Comparison of ENCODE assay signal across 15 cellular contexts in genomic region chr5:161311965-161312364, GRCh38.
DNase-seq lines count a peak whose midpoint lies in the region; ATAC-seq and TF ChIP-seq lines count a peak whose summit lies in the region.
"Had no signal": no experiment of that assay in that cellular context is flagged by ENCODE, and none has a peak within 500 bp of the region (broad histone marks: within the 10 kb centered on the region; RNA-seq: fewer than 3 reads in every experiment).

No MANE protein-coding gene starts in this region.

- H3K27me3 ChIP-seq in GM23248 (replicated peaks; ENCODE audit: insufficient read depth) (no peaks in the 10 kb centered on the region), psoas muscle (ENCODE audit: insufficient read depth in 3 of 3, low read length in 2 of 3) (no peaks in the 10 kb centered on the region)
- H3K27me3 ChIP-seq: pancreas had no signal

- H3K4me1 ChIP-seq in GM23248 (ENCODE audit: insufficient read depth) = no peaks in the 10 kb centered on the region
- no peaks in the 10 kb centered on the region for H3K4me1 ChIP-seq in psoas muscle
- H3K4me1 ChIP-seq: pancreas had no signal

- no peaks in the 10 kb centered on the region for H3K9me2 ChIP-seq in GM23248 (ENCODE audit: insufficient read depth)

- ATAC-seq in GM18502 (IDR thresholded peaks at IDR 0.05; ENCODE audit: poor library complexity, unreplicated experiment) (peak; percentile 23), GM21423 (IDR thresholded peaks at IDR 0.05; ENCODE audit: unreplicated experiment) (peak; percentile 52), HG03095 (IDR thresholded peaks at IDR 0.05; ENCODE audit: unreplicated experiment) (peak; percentile 40), psoas muscle (no peak), HG03025 (IDR thresholded peaks at IDR 0.05; ENCODE audit: low FRiP score, unreplicated experiment) (no peak)
- ATAC-seq: activated CD4-positive, alpha-beta T cell treated with anti-CD3 and anti-CD28 coated beads for 36 hours; pancreas; T-helper 17 cell had no signal

- intact Hi-C loops in psoas muscle (cut with DNase I) = no loop called here

- in situ Hi-C loops in GM23248 (cut with MboI) = no loop called here

- H3F3A ChIP-seq in GM23248 (ENCODE audit: insufficient read depth) = no peaks in the 10 kb centered on the region

- no peak overlapping the region for H3K9ac ChIP-seq in GM23248

- WGBS in GM23248 (ENCODE audit: low coverage in 1 of 2, low lambda C conversion rate in 2 of 2, missing lambda C conversion rate in 2 of 2), 2 experiments = 36 to 52% methylated on average over 3 of the region's 3 CpGs
- WGBS in psoas muscle, 3 donors = 30 to 37% (median 36%) methylated on average over 3 of the region's 3 CpGs

- no peak overlapping the region for H3K4me2 ChIP-seq in GM23248 (ENCODE audit: unreplicated experiment)

- H3K9me3 ChIP-seq in GM23248 (ENCODE audit: low read depth) = no peaks in the 10 kb centered on the region
- no peaks in the 10 kb centered on the region for H3K9me3 ChIP-seq in psoas muscle
- H3K9me3 ChIP-seq: pancreas had no signal

- no peak overlapping the region for H2AFZ ChIP-seq in GM23248

- H3K36me3 ChIP-seq in GM23248 (ENCODE audit: low read depth) = no peaks in the 10 kb centered on the region
- no peaks in the 10 kb centered on the region for H3K36me3 ChIP-seq in psoas muscle (ENCODE audit: insufficient read depth in 1 of 2, low read depth in 1 of 2)
- H3K36me3 ChIP-seq: pancreas had no signal

- no peaks in the 10 kb centered on the region for H3K79me2 ChIP-seq in GM23248 (ENCODE audit: insufficient read depth)

- no peak for TF ChIP-seq CTCF in psoas muscle (IDR thresholded peaks at IDR 0.05)

- H3K4me3 ChIP-seq in GM23248 (no peak overlapping the region), psoas muscle (no peak overlapping the region)
- H3K4me3 ChIP-seq: pancreas had no signal

- no peak overlapping the region for H3K27ac ChIP-seq in GM23248
- H3K27ac ChIP-seq in psoas muscle = no peak overlapping the region
- H3K27ac ChIP-seq: pancreas had no signal

- H4K20me1 ChIP-seq in GM23248 (ENCODE audit: insufficient read depth) = no peaks in the 10 kb centered on the region

- DNase-seq in cerebellar cortex (ENCODE audit: low spot score) = peak; percentile 45
- no peak for DNase-seq in GM23248
- DNase-seq in psoas muscle = no peak
- no peak for DNase-seq in cerebellar nuclear complex (lab: John Stamatoyannopoulos, UW)
- DNase-seq: activated CD4-positive, alpha-beta T cell treated with anti-CD3 and anti-CD28 coated beads for 36 hours; glutamatergic neuron; kidney; NCI-H187; NCI-H69; pancreas; T-helper 17 cell had no signal

Comparison
In these comparisons a context has a peak if more than half of its experiments do, and no peak if none do; other contexts are left out.
1. ATAC-seq: peak in GM18502 (single experiment), GM21423 (single experiment) and HG03095 (single experiment); none in psoas muscle (0 of 4) and HG03025 (single experiment).